ENCODE assay signal across 13 cellular contexts in genomic region chr16:72124148-72124547, GRCh38.
"Had no signal": no experiment of that assay in that cellular context is flagged by ENCODE, and none has a peak within 500 bp of the region (broad histone marks: within the 10 kb centered on the region; RNA-seq: fewer than 3 reads in every experiment).

No MANE protein-coding gene starts in this region.

- H3K27me3 Mint-ChIP-seq: activated naive CD4-positive, alpha-beta T cell treated with anti-CD3 and anti-CD28 coated beads, Interleukin-2, amount 50 U/mL, for 24 hours; activated T-cell treated with anti-CD3 and anti-CD28 coated beads, Interleukin-2, amount 50 U/mL, for 24 hours had no signal

- H3K9me3 ChIP-seq: breast epithelium, Peyer's patch, SJCRH30, SK-N-SH had no signal

- H3K9me3 Mint-ChIP-seq: activated CD4-positive, alpha-beta memory T cell treated with anti-CD3 and anti-CD28 coated beads, Interleukin-2, amount 10 ng/mL, durations not matched to agents 7 days and 5 days; activated naive CD4-positive, alpha-beta T cell treated with anti-CD3 and anti-CD28 coated beads, Interleukin-2, amount 50 U/mL, for 24 hours; activated T-cell treated with anti-CD3 and anti-CD28 coated beads, Interleukin-2, amount 50 U/mL, for 24 hours; activated T-helper 1 cell treated with anti-CD3 and anti-CD28 coated beads, Interleukin-12 subunit alpha, Interleukin-12 subunit beta, Interleukin-2, Interleukin-4 antibody, amounts not matched to agents 30 ng/mL and 10 ng/mL and 1 ng/mL, durations not matched to agents 14 hours and 24 hours and 36 hours had no signal

- H3K36me3 ChIP-seq: breast epithelium, Peyer's patch, SJCRH30 had no signal

- H3K4me3 Mint-ChIP-seq: activated CD4-positive, alpha-beta memory T cell treated with anti-CD3 and anti-CD28 coated beads, Interleukin-2, amount 10 ng/mL, durations not matched to agents 7 days and 5 days; activated naive CD4-positive, alpha-beta T cell treated with anti-CD3 and anti-CD28 coated beads, Interleukin-2, amount 50 U/mL, for 24 hours; activated T-cell treated with anti-CD3 and anti-CD28 coated beads, Interleukin-2, amount 50 U/mL, for 24 hours; activated T-helper 1 cell treated with anti-CD3 and anti-CD28 coated beads, Interleukin-12 subunit alpha, Interleukin-12 subunit beta, Interleukin-2, Interleukin-4 antibody, amounts not matched to agents 30 ng/mL and 10 ng/mL and 1 ng/mL, durations not matched to agents 14 hours and 24 hours and 36 hours had no signal

- H3K4me3 ChIP-seq: breast epithelium, Peyer's patch, SJCRH30 had no signal

- H3K27ac ChIP-seq: breast epithelium, Peyer's patch, RWPE1, SJCRH30, VCaP had no signal

- DNase-seq: NCI-H1048, NCI-H187 treated with DMSO at 0.1 percent for 48 hours, NCI-H2081 treated with DMSO at 0.1 percent for 48 hours had no signal

- H3K9ac ChIP-seq: SK-N-SH had no signal

- H3K36me3 Mint-ChIP-seq: activated naive CD4-positive, alpha-beta T cell treated with anti-CD3 and anti-CD28 coated beads, Interleukin-2, amount 50 U/mL, for 24 hours had no signal

- H3K27ac Mint-ChIP-seq: activated CD4-positive, alpha-beta memory T cell treated with anti-CD3 and anti-CD28 coated beads, Interleukin-2, amount 10 ng/mL, durations not matched to agents 7 days and 5 days; activated naive CD4-positive, alpha-beta T cell treated with anti-CD3 and anti-CD28 coated beads, Interleukin-2, amount 50 U/mL, for 24 hours; activated T-cell treated with anti-CD3 and anti-CD28 coated beads, Interleukin-2, amount 50 U/mL, for 24 hours; activated T-helper 1 cell treated with anti-CD3 and anti-CD28 coated beads, Interleukin-12 subunit alpha, Interleukin-12 subunit beta, Interleukin-2, Interleukin-4 antibody, amounts not matched to agents 30 ng/mL and 10 ng/mL and 1 ng/mL, durations not matched to agents 14 hours and 24 hours and 36 hours had no signal

- H3K4me1 ChIP-seq: breast epithelium, SJCRH30 had no signal

- H3K27me3 ChIP-seq: breast epithelium, Peyer's patch, SJCRH30 had no signal

- H3K4me1 Mint-ChIP-seq: activated CD4-positive, alpha-beta memory T cell treated with anti-CD3 and anti-CD28 coated beads, Interleukin-2, amount 10 ng/mL, durations not matched to agents 7 days and 5 days; activated naive CD4-positive, alpha-beta T cell treated with anti-CD3 and anti-CD28 coated beads, Interleukin-2, amount 50 U/mL, for 24 hours had no signal

- H3K4me2 ChIP-seq: SK-N-SH had no signal
